ENCODE assay signal across 1 cellular context in genomic region chr5:176568657-176569056, GRCh38.
TF ChIP-seq lines count a peak whose summit lies in the region.

No MANE protein-coding gene starts in this region.

TF ChIP-seq in IMR-90, 13 proteins besides CTCF, POLR2A, EP300 and RAD21:
- TF ChIP-seq NFE2L2 (IDR thresholded peaks at IDR 0.05; ENCODE audit: low read depth, low read length) (no peak), SMC3 (IDR thresholded peaks at IDR 0.05; ENCODE audit: low read depth, low read length) (no peak), MAZ (IDR thresholded peaks at IDR 0.05; ENCODE audit: borderline replicate concordance, low read depth, low read length) (no peak), BHLHE40 (IDR thresholded peaks at IDR 0.05; ENCODE audit: low read depth, low read length) (no peak), ELK1 (IDR thresholded peaks at IDR 0.05; ENCODE audit: borderline replicate concordance, low read depth, low read length) (no peak), MXI1 (IDR thresholded peaks at IDR 0.05; ENCODE audit: borderline replicate concordance, low read depth, low read length) (no peak), RFX5 (IDR thresholded peaks at IDR 0.05; ENCODE audit: low read depth, low read length) (no peak), CEBPB (IDR thresholded peaks at IDR 0.05; ENCODE audit: low read depth, low read length) (no peak), RCOR1 (IDR thresholded peaks at IDR 0.05; ENCODE audit: insufficient replicate concordance, low read length) (no peak), CHD1 (IDR thresholded peaks at IDR 0.05; ENCODE audit: low read depth, low read length) (no peak), MAFK (IDR thresholded peaks at IDR 0.05; ENCODE audit: low read depth, low read length) (no peak), FOS (IDR thresholded peaks at IDR 0.05; ENCODE audit: low read depth, low read length) (no peak), USF2 (IDR thresholded peaks at IDR 0.05; ENCODE audit: low read depth, low read length) (no peak)
